ENCODE assay signal across 15 cellular contexts in the genomic region with DNA sequence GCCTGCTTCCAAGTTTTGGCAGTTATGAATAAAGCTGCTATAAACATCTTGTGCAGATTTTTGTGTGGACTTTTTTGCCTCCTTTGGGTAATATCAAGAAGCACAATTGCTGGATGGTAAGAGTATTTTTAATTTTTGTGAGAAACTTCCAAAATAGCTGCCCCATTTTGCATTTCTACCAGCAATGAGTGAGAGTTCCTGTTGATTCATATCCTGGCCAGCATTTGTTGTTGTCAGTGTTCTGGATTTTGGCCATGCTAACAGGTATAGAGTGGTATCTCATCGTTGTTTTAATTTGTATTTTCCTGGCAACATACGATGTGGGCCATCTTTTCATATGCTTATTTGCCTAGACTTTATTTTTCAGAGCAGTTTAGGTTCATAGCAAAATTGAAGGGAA. TPM values are rescaled to one million over a fixed set of nuclear protein-coding genes. Genes with fewer than 3 reads are reported as not detected.
DNase-seq lines count a peak whose midpoint lies in the region; ATAC-seq, FAIRE-seq and TF ChIP-seq lines count a peak whose summit lies in the region.
"Had no signal": no experiment of that assay in that cellular context is flagged by ENCODE, and none has a peak within 500 bp of the region (broad histone marks: within the 10 kb centered on the region; RNA-seq: fewer than 3 reads in every experiment).

No MANE protein-coding gene starts in this region.

- H4K20me1 ChIP-seq in endothelial cell of umbilical vein (replicated peaks; ENCODE audit: control insufficient read depth, extremely low read depth, insufficient read depth, low read length) = no peaks in the 10 kb centered on the region

- H3K4me2 ChIP-seq in endothelial cell of umbilical vein (ENCODE audit: insufficient read depth, low read length) = peak overlapping the region; percentile 52
- H3K4me2 ChIP-seq: GM23338 had no signal

- no peak for TF ChIP-seq POLR2A in endothelial cell of umbilical vein (IDR thresholded peaks at IDR 0.05; ENCODE audit: low read depth, low read length)

- no peaks in the 10 kb centered on the region for H3K27me3 Mint-ChIP-seq in activated naive CD4-positive, alpha-beta T cell treated with anti-CD3 and anti-CD28 coated beads, Interleukin-2, amount 50 U/mL, for 24 hours
- no peaks in the 10 kb centered on the region for H3K27me3 Mint-ChIP-seq in activated naive CD4-positive, alpha-beta T cell treated with anti-CD3 and anti-CD28 coated beads for 36 hours (ENCODE audit: low read depth)
- H3K27me3 Mint-ChIP-seq: B cell; CD4-positive, alpha-beta T cell had no signal

- peaks cover 2 to 6% of the 10 kb centered on the region in 2 experiments for H3K36me3 ChIP-seq in endothelial cell of umbilical vein (ENCODE audit: control insufficient read depth in 2 of 2, extremely low read depth in 1 of 2, insufficient read depth in 2 of 2, low read length in 2 of 2)

- H3K4me3 Mint-ChIP-seq in activated naive CD4-positive, alpha-beta T cell treated with anti-CD3 and anti-CD28 coated beads, Interleukin-2, amount 50 U/mL, for 24 hours = no peak overlapping the region
- H3K4me3 Mint-ChIP-seq in activated naive CD4-positive, alpha-beta T cell treated with anti-CD3 and anti-CD28 coated beads for 36 hours = no peak overlapping the region
- no peak overlapping the region for H3K4me3 Mint-ChIP-seq in stimulated activated effector memory CD8-positive, alpha-beta T cell treated with anti-CD3 and anti-CD28 coated beads, Interleukin-12 subunit alpha, Interleukin-12 subunit beta, amount 100 ng/mL, for 72 hours
- H3K4me3 Mint-ChIP-seq: B cell; CD4-positive, alpha-beta T cell; GM23338; H9 had no signal

- H3K9me1 ChIP-seq in endothelial cell of umbilical vein (replicated peaks; ENCODE audit: control insufficient read depth, extremely low read depth, insufficient read depth, low read length) = no peaks in the 10 kb centered on the region

- BruUV-seq in endothelial cell of umbilical vein (replicated peaks; lab: Mats Ljungman, UMichigan) = no TSS peak

- no peak for DNase-seq in activated naive CD4-positive, alpha-beta T cell treated with anti-CD3 and anti-CD28 coated beads for 36 hours
- DNase-seq in NCI-H226 (peak; percentile 2), endothelial cell of umbilical vein (ENCODE audit: low read depth, low spot score) (peak; percentile 33)
- no peak for DNase-seq in stimulated activated effector memory CD8-positive, alpha-beta T cell treated with anti-CD3 and anti-CD28 coated beads, Interleukin-12 subunit alpha, Interleukin-12 subunit beta, amount 100 ng/mL, for 72 hours (ENCODE audit: low spot score in 2 of 2)
- DNase-seq: C1 segment of cervical spinal cord; Calu3; CD4-positive, alpha-beta T cell; DMS 273 treated with DMSO at 0.1 percent for 48 hours; H9 had no signal

- H3K27me3 ChIP-seq in endothelial cell of umbilical vein (ENCODE audit: control insufficient read depth in 2 of 2, insufficient read depth in 2 of 2, low read length in 2 of 2) = no peaks in the 10 kb centered on the region

- peaks cover 17% of the 10 kb centered on the region for H3K4me1 ChIP-seq in endothelial cell of umbilical vein (ENCODE audit: control insufficient read depth, extremely low read depth, insufficient read depth, low read length)

- CTCF ChIA-PET in activated naive CD4-positive, alpha-beta T cell treated with anti-CD3 and anti-CD28 coated beads for 36 hours (lab: Charles Lee) = no interaction called here
- CTCF ChIA-PET in endothelial cell of umbilical vein (lab: Charles Lee) = no interaction called here

- H3K36me3 Mint-ChIP-seq in activated naive CD4-positive, alpha-beta T cell treated with anti-CD3 and anti-CD28 coated beads, Interleukin-2, amount 50 U/mL, for 24 hours = peaks cover 27% of the 10 kb centered on the region
- peaks cover 29% of the 10 kb centered on the region for H3K36me3 Mint-ChIP-seq in activated naive CD4-positive, alpha-beta T cell treated with anti-CD3 and anti-CD28 coated beads for 36 hours (ENCODE audit: low read depth)
- peaks cover 84% of the 10 kb centered on the region for H3K36me3 Mint-ChIP-seq in stimulated activated effector memory CD8-positive, alpha-beta T cell treated with anti-CD3 and anti-CD28 coated beads, Interleukin-12 subunit alpha, Interleukin-12 subunit beta, amount 100 ng/mL, for 72 hours

- H3K4me3 ChIP-seq in endothelial cell of umbilical vein (replicated peaks in 1 of 3; ENCODE audit: insufficient read depth in 1 of 3, low read depth in 1 of 3, low read length in 3 of 3) = no peak overlapping the region
- H3K4me3 ChIP-seq: GM23338 had no signal

- dilution Hi-C loops in endothelial cell of umbilical vein (cut with MboI; ENCODE audit: extremely low pct_ligation_motif_present, low sequenced_read_pairs) = no loop called here

- intact Hi-C loops in activated naive CD4-positive, alpha-beta T cell treated with anti-CD3 and anti-CD28 coated beads for 36 hours (cut with micrococcal nuclease) = no loop called here
- intact Hi-C loops in endothelial cell of umbilical vein (cut with micrococcal nuclease) = no loop called here

- no peak overlapping the region for H2AFZ ChIP-seq in endothelial cell of umbilical vein (ENCODE audit: low read depth, low read length)
- H2AFZ ChIP-seq: GM23338 had no signal

- no peak overlapping the region for H3K27ac ChIP-seq in endothelial cell of umbilical vein (ENCODE audit: insufficient read depth, low read depth, low read length)

- no peaks in the 10 kb centered on the region for H3K79me2 ChIP-seq in endothelial cell of umbilical vein (ENCODE audit: control insufficient read depth, insufficient read depth, low read length)

- no peak overlapping the region for H3K9ac ChIP-seq in endothelial cell of umbilical vein (replicated peaks; ENCODE audit: extremely low read depth, insufficient read depth, low read length)

- no peak for TF ChIP-seq CTCF in endothelial cell of umbilical vein (IDR thresholded peaks at IDR 0.05; ENCODE audit: extremely low read depth in 1 of 2, insufficient read depth in 1 of 2, low read depth in 1 of 2, low read length in 2 of 2)

- H3K27ac Mint-ChIP-seq in activated naive CD4-positive, alpha-beta T cell treated with anti-CD3 and anti-CD28 coated beads, Interleukin-2, amount 50 U/mL, for 24 hours = peak overlapping the region; percentile 89
- no peak overlapping the region for H3K27ac Mint-ChIP-seq in activated naive CD4-positive, alpha-beta T cell treated with anti-CD3 and anti-CD28 coated beads for 36 hours
- H3K27ac Mint-ChIP-seq in stimulated activated effector memory CD8-positive, alpha-beta T cell treated with anti-CD3 and anti-CD28 coated beads, Interleukin-12 subunit alpha, Interleukin-12 subunit beta, amount 100 ng/mL, for 72 hours = peak overlapping the region; percentile 49
- H3K27ac Mint-ChIP-seq: B cell had no signal

- peak; percentile 87 for FAIRE-seq in endothelial cell of umbilical vein (lab: Jason Lieb, UNC)
- FAIRE-seq: A204.1 had no signal

- ATAC-seq in stimulated activated effector memory CD8-positive, alpha-beta T cell treated with anti-CD3 and anti-CD28 coated beads, Interleukin-12 subunit alpha, Interleukin-12 subunit beta, amount 100 ng/mL, for 72 hours = no peak
- ATAC-seq in HG03095 (IDR thresholded peaks at IDR 0.05; ENCODE audit: unreplicated experiment) = no peak
- no peak for ATAC-seq in HG03135 (IDR thresholded peaks at IDR 0.05; ENCODE audit: unreplicated experiment)
- ATAC-seq: GM23338 had no signal

- H3K4me1 Mint-ChIP-seq in activated naive CD4-positive, alpha-beta T cell treated with anti-CD3 and anti-CD28 coated beads, Interleukin-2, amount 50 U/mL, for 24 hours = peaks cover 32% of the 10 kb centered on the region
- peaks cover 37% of the 10 kb centered on the region for H3K4me1 Mint-ChIP-seq in activated naive CD4-positive, alpha-beta T cell treated with anti-CD3 and anti-CD28 coated beads for 36 hours (ENCODE audit: low read depth)
- peaks cover 23% of the 10 kb centered on the region for H3K4me1 Mint-ChIP-seq in stimulated activated effector memory CD8-positive, alpha-beta T cell treated with anti-CD3 and anti-CD28 coated beads, Interleukin-12 subunit alpha, Interleukin-12 subunit beta, amount 100 ng/mL, for 72 hours
- H3K4me1 Mint-ChIP-seq: GM23338, H9 had no signal

- POLR2A ChIA-PET in endothelial cell of umbilical vein (lab: Charles Lee) = no interaction called here

- H3K9me3 Mint-ChIP-seq in activated naive CD4-positive, alpha-beta T cell treated with anti-CD3 and anti-CD28 coated beads, Interleukin-2, amount 50 U/mL, for 24 hours = no peaks in the 10 kb centered on the region
- H3K9me3 Mint-ChIP-seq in activated naive CD4-positive, alpha-beta T cell treated with anti-CD3 and anti-CD28 coated beads for 36 hours = no peaks in the 10 kb centered on the region
- H3K9me3 Mint-ChIP-seq in stimulated activated effector memory CD8-positive, alpha-beta T cell treated with anti-CD3 and anti-CD28 coated beads, Interleukin-12 subunit alpha, Interleukin-12 subunit beta, amount 100 ng/mL, for 72 hours = no peaks in the 10 kb centered on the region
- H3K9me3 Mint-ChIP-seq: CD4-positive, alpha-beta T cell; GM23338; H9 had no signal

- no peaks in the 10 kb centered on the region for H3K9me3 ChIP-seq in endothelial cell of umbilical vein (replicated peaks; ENCODE audit: control insufficient read depth, insufficient read depth, low read length)

TF ChIP-seq in endothelial cell of umbilical vein, 7 proteins besides CTCF, POLR2A, EP300 and RAD21 (continues in another document):
- TF ChIP-seq MYC (IDR thresholded peaks at IDR 0.05; ENCODE audit: low read depth, low read length) (no peak), GATA2 (IDR thresholded peaks at IDR 0.05; ENCODE audit: insufficient read depth, insufficient read length, low read depth, low read length) (no peak), FOS (IDR thresholded peaks at IDR 0.05; ENCODE audit: borderline replicate concordance, insufficient read depth, low read length) (peak; percentile 62), JUN (IDR thresholded peaks at IDR 0.05; ENCODE audit: borderline replicate concordance, insufficient read depth, insufficient read length, low read depth) (peak; percentile 39), EZH2 (IDR thresholded peaks at IDR 0.05; ENCODE audit: borderline replicate concordance, low read depth, low read length, severe bottlenecking) (no peak)
- TF ChIP-seq, protein P1, sequence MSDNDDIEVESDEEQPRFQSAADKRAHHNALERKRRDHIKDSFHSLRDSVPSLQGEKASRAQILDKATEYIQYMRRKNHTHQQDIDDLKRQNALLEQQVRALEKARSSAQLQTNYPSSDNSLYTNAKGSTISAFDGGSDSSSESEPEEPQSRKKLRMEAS (IDR thresholded peaks at IDR 0.05; ENCODE audit: insufficient read depth, insufficient read length) = no peak

RNA-seq across cellular contexts. Expression of a gene that starts 53.9 kb away (rescaled TPM):
- total RNA-seq in activated naive CD4-positive, alpha-beta T cell treated with anti-CD3 and anti-CD28 coated beads for 36 hours = 10 to 100 TPM; 42.6 to 43.6 TPM
- total RNA-seq in endothelial cell of umbilical vein = 21.3 and 23.1 TPM in 2 replicates
- polyA plus RNA-seq in endothelial cell of umbilical vein = 8.5 and 9.9 TPM in 2 replicates
- polyA plus RNA-seq in endothelial cell of umbilical vein (2011; cell fraction: cytosol; rRNA removed) = 3.7 and 5.3 TPM in 2 replicates
- 86.0 and 116 TPM in 2 replicates for polyA plus RNA-seq in endothelial cell of umbilical vein (2011; cell fraction: nucleus; rRNA removed)
- 22.3 and 24.7 TPM in 2 replicates for polyA plus RNA-seq in endothelial cell of umbilical vein (2012)
- 33.2 and 40.4 TPM in 2 replicates for polyA minus RNA-seq in endothelial cell of umbilical vein
- polyA minus RNA-seq in endothelial cell of umbilical vein (2011; cell fraction: cytosol; rRNA and poly(A)+ RNA removed) = 22.3 TPM
- 60.5 and 86.2 TPM in 2 replicates for polyA minus RNA-seq in endothelial cell of umbilical vein (2011; cell fraction: nucleus; rRNA and poly(A)+ RNA removed)

Comparison
In these comparisons a context has a peak if more than half of its experiments do, and no peak if none do; other contexts are left out.
1. DNase-seq: peak in NCI-H226 (single experiment) and endothelial cell of umbilical vein (single experiment); none in activated naive CD4-positive, alpha-beta T cell treated with anti-CD3 and anti-CD28 coated beads for 36 hours (single experiment) and stimulated activated effector memory CD8-positive, alpha-beta T cell treated with anti-CD3 and anti-CD28 coated beads, Interleukin-12 subunit alpha, Interleukin-12 subunit beta, amount 100 ng/mL, for 72 hours (0 of 2).